1 cellular context compared by ENCODE assay signal in the genomic region with DNA sequence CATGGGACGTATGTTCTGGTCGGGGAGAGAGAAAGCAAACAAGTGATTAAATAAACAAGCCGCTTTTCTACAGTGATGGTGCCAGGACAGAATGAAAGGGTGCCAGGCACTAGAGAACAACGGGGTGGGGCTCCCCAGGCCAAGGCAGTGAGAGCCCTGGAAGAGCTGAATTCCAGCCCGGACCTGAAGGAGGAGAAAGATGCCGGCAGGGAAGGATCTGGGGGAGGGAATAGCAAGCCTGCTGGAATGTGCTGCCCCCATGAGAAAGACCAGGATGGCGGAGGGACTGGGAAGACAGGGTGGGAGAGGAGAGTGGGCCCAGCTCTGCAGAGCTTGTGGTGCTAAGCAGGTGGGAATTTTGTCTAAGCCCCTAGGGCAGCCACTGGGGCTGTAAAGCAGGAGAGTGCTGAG.
TF ChIP-seq lines count a peak whose summit lies in the region.

No MANE protein-coding gene starts in this region.

TF ChIP-seq in liver, 16 proteins besides CTCF, POLR2A, EP300 and RAD21 (continued from another document):
- TF ChIP-seq, protein P1, sequence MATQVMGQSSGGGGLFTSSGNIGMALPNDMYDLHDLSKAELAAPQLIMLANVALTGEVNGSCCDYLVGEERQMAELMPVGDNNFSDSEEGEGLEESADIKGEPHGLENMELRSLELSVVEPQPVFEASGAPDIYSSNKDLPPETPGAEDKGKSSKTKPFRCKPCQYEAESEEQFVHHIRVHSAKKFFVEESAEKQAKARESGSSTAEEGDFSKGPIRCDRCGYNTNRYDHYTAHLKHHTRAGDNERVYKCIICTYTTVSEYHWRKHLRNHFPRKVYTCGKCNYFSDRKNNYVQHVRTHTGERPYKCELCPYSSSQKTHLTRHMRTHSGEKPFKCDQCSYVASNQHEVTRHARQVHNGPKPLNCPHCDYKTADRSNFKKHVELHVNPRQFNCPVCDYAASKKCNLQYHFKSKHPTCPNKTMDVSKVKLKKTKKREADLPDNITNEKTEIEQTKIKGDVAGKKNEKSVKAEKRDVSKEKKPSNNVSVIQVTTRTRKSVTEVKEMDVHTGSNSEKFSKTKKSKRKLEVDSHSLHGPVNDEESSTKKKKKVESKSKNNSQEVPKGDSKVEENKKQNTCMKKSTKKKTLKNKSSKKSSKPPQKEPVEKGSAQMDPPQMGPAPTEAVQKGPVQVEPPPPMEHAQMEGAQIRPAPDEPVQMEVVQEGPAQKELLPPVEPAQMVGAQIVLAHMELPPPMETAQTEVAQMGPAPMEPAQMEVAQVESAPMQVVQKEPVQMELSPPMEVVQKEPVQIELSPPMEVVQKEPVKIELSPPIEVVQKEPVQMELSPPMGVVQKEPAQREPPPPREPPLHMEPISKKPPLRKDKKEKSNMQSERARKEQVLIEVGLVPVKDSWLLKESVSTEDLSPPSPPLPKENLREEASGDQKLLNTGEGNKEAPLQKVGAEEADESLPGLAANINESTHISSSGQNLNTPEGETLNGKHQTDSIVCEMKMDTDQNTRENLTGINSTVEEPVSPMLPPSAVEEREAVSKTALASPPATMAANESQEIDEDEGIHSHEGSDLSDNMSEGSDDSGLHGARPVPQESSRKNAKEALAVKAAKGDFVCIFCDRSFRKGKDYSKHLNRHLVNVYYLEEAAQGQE (IDR thresholded peaks at IDR 0.05) = no peak
- no peak for TF ChIP-seq FOXA1 (IDR thresholded peaks at IDR 0.05)
